In genomic region chr2:117339980-117340379, GRCh38 we compare ENCODE assay signal across 32 cellular contexts.
"Had no signal": no experiment of that assay in that cellular context is flagged by ENCODE, and none has a peak within 500 bp of the region (broad histone marks: within the 10 kb centered on the region; RNA-seq: fewer than 3 reads in every experiment).

No MANE protein-coding gene starts in this region.

- H3K4me3 Mint-ChIP-seq: activated B cell treated with CpG ODN at 0.5 μM for 24 hours; activated CD8-positive, alpha-beta T cell treated with anti-CD3 and anti-CD28 coated beads for 36 hours; activated naive CD8-positive, alpha-beta T cell; activated T-cell treated with anti-CD3 and anti-CD28 coated beads, Interleukin-2, amount 50 U/mL, for 4 hours; activated T-helper 17 cell treated with anti-CD3 and anti-CD28 coated beads, Interleukin-2, amount 50 U/mL, for 72 hours; central memory CD8-positive, alpha-beta T cell; effector memory CD8-positive, alpha-beta T cell had no signal

- H3K36me3 Mint-ChIP-seq: activated naive CD8-positive, alpha-beta T cell had no signal

- H3K27me3 Mint-ChIP-seq: activated B cell treated with CpG ODN at 0.5 μM for 24 hours; activated CD8-positive, alpha-beta T cell treated with anti-CD3 and anti-CD28 coated beads for 36 hours; activated naive CD8-positive, alpha-beta T cell; activated T-helper 17 cell treated with anti-CD3 and anti-CD28 coated beads, Interleukin-2, amount 50 U/mL, for 72 hours; central memory CD8-positive, alpha-beta T cell; effector memory CD8-positive, alpha-beta T cell had no signal

- H3K9me3 ChIP-seq: gastrocnemius medialis, heart left ventricle had no signal

- DNase-seq: activated B cell treated with CpG ODN at 0.5 μM for 24 hours; activated CD4-positive, alpha-beta T cell treated with anti-CD3 and anti-CD28 coated beads for 48 hours; activated CD4-positive, alpha-beta T cell treated with anti-CD3 and anti-CD28 coated beads, Interleukin-2, amount 50 U/mL, for 1 hour; activated CD4-positive, alpha-beta T cell treated with anti-CD3 and anti-CD28 coated beads, Interleukin-2, amount 50 U/mL, for 48 hours; activated CD8-positive, alpha-beta memory T cell treated with anti-CD3 and anti-CD28 coated beads for 24 hours; activated CD8-positive, alpha-beta T cell treated with anti-CD3 and anti-CD28 coated beads for 36 hours; activated effector memory CD4-positive, alpha-beta T cell treated with Interleukin-2 at 50 U/mL for 16 hours; activated gamma-delta T cell treated with Interleukin-2 at 50 U/mL for 16 hours; activated naive CD4-positive, alpha-beta T cell treated with anti-CD3 and anti-CD28 coated beads, Interleukin-2, amount 50 U/mL, for 16 hours; activated naive CD4-positive, alpha-beta T cell treated with Interleukin-2 at 50 U/mL for 16 hours; activated T-cell treated with anti-CD3 and anti-CD28 coated beads, Interleukin-2, amount 50 U/mL, for 4 hours; amniotic stem cell; anterior cingulate cortex; brain microvascular endothelial cell; cortex of kidney; dermis blood vessel endothelial cell; effector CD4-positive, alpha-beta T cell; effector memory CD8-positive, alpha-beta T cell; foreskin fibroblast; gastrocnemius medialis; glutamatergic neuron; heart left ventricle; T-helper 2 cell had no signal

- H3K4me1 Mint-ChIP-seq: activated B cell treated with CpG ODN at 0.5 μM for 24 hours; activated T-helper 17 cell treated with anti-CD3 and anti-CD28 coated beads, Interleukin-2, amount 50 U/mL, for 72 hours; central memory CD8-positive, alpha-beta T cell had no signal

- FAIRE-seq: astrocyte, bronchial epithelial cell, endothelial cell of umbilical vein had no signal

- H3K27me3 ChIP-seq: brain microvascular endothelial cell, gastrocnemius medialis, heart left ventricle had no signal

- H3K27ac ChIP-seq: brain microvascular endothelial cell, gastrocnemius medialis, heart left ventricle, VCaP had no signal

- H3K36me3 ChIP-seq: brain microvascular endothelial cell, gastrocnemius medialis, heart left ventricle had no signal

- H3K27ac Mint-ChIP-seq: activated B cell treated with CpG ODN at 0.5 μM for 24 hours; activated CD8-positive, alpha-beta T cell treated with anti-CD3 and anti-CD28 coated beads for 36 hours; activated naive CD8-positive, alpha-beta T cell; activated T-helper 17 cell treated with anti-CD3 and anti-CD28 coated beads, Interleukin-2, amount 50 U/mL, for 72 hours; effector memory CD8-positive, alpha-beta T cell had no signal

- H3K4me3 ChIP-seq: gastrocnemius medialis, heart left ventricle had no signal

- ATAC-seq: activated CD4-positive, CD25-positive, alpha-beta regulatory T cell treated with anti-CD3 and anti-CD28 coated beads, Interleukin-2, amount 50 U/mL, for 24 hours; activated CD8-positive, alpha-beta T cell treated with anti-CD3 and anti-CD28 coated beads for 36 hours; activated T-cell treated with anti-CD3 and anti-CD28 coated beads, Interleukin-2, amount 50 U/mL, for 4 hours; activated T-helper 17 cell treated with anti-CD3 and anti-CD28 coated beads, Interleukin-2, amount 50 U/mL, for 72 hours; effector memory CD8-positive, alpha-beta T cell; esophagus mucosa; gastrocnemius medialis; heart left ventricle had no signal

- H3K4me1 ChIP-seq: gastrocnemius medialis, heart left ventricle had no signal
